19 cellular contexts compared by ENCODE assay signal in genomic region chr11:115884800-115885445, GRCh38.
A peak's percentile ranks its signal among the peaks of the same experiment; 100 is the strongest.
DNase-seq lines count a peak whose midpoint lies in the region; ATAC-seq and TF ChIP-seq lines count a peak whose summit lies in the region.
"Had no signal": no experiment of that assay in that cellular context is flagged by ENCODE, and none has a peak within 500 bp of the region (broad histone marks: within the 10 kb centered on the region; RNA-seq: fewer than 3 reads in every experiment).

No MANE protein-coding gene starts in this region.

- BruUV-seq in PC-9 (replicated peaks; lab: Mats Ljungman, UMichigan) = no TSS peak

- H3K27me3 Mint-ChIP-seq in endodermal cell (ENCODE audit: insufficient read depth) = peaks cover 4% of the 10 kb centered on the region
- H3K27me3 Mint-ChIP-seq in neural crest cell (ENCODE audit: low read depth) = no peaks in the 10 kb centered on the region

- peak overlapping the region; percentile 9 for H3K27ac Mint-ChIP-seq in endodermal cell
- H3K27ac Mint-ChIP-seq in neural crest cell (ENCODE audit: unreplicated experiment) = peak overlapping the region; percentile 91
- H3K27ac Mint-ChIP-seq: CD8-positive, alpha-beta memory T cell had no signal

- H3K36me3 Mint-ChIP-seq in endodermal cell (ENCODE audit: low read depth) = peaks cover 3% of the 10 kb centered on the region
- H3K36me3 Mint-ChIP-seq in neural crest cell (ENCODE audit: low read depth) = peaks cover 8% of the 10 kb centered on the region

- peaks cover 22% of the 10 kb centered on the region for H3K9me3 ChIP-seq in left ventricle myocardium inferior (replicated peaks)
- H3K9me3 ChIP-seq in endodermal cell (ENCODE audit: control insufficient read depth, low read length) = peaks cover 8% of the 10 kb centered on the region
- no peaks in the 10 kb centered on the region for H3K9me3 ChIP-seq in PC-9 (ENCODE audit: insufficient read depth, low read depth)

- H3K4me3 Mint-ChIP-seq in endodermal cell (no peak overlapping the region), neural crest cell (peak overlapping the region; percentile 18)
- H3K4me3 Mint-ChIP-seq: CD8-positive, alpha-beta memory T cell had no signal

- no peak overlapping the region for H3K4me2 ChIP-seq in PC-9
- H3K4me2 ChIP-seq: KMS-11 had no signal

- intact Hi-C loops in left ventricle myocardium inferior (cut with micrococcal nuclease) (no loop called here), Right ventricle myocardium inferior (cut with DNase I) (no loop called here), PC-9 (cut with micrococcal nuclease; ENCODE audit: unreplicated experiment) (no loop called here)

- POLR2A ChIA-PET in PC-9 (lab: Charles Lee; ENCODE audit: unreplicated experiment) = no interaction called here

- H3K9ac ChIP-seq in endodermal cell (ENCODE audit: extremely low read depth, low read length, poor library complexity, severe bottlenecking) = no peak overlapping the region
- H3K9ac ChIP-seq: KMS-11 had no signal

- H3K4me1 Mint-ChIP-seq in endodermal cell (peaks cover 24% of the 10 kb centered on the region), neural crest cell (peaks cover 30% of the 10 kb centered on the region)
- H3K4me1 Mint-ChIP-seq: CD8-positive, alpha-beta memory T cell had no signal

- no peak overlapping the region for H3K4me3 ChIP-seq in left ventricle myocardium inferior
- H3K4me3 ChIP-seq in endodermal cell (ENCODE audit: low read length) = no peak overlapping the region
- H3K4me3 ChIP-seq in PC-9 = no peak overlapping the region

- H3K36me3 ChIP-seq in left ventricle myocardium inferior (no peaks in the 10 kb centered on the region), endodermal cell (ENCODE audit: control insufficient read depth, insufficient read depth, low read length) (no peaks in the 10 kb centered on the region), PC-9 (ENCODE audit: low read depth) (no peaks in the 10 kb centered on the region)

- H3K27me3 ChIP-seq in left ventricle myocardium inferior (ENCODE audit: low read depth) (peaks cover 4% of the 10 kb centered on the region), endodermal cell (ENCODE audit: control insufficient read depth, insufficient read depth, low read length, poor library complexity, severe bottlenecking) (no peaks in the 10 kb centered on the region), PC-9 (ENCODE audit: insufficient read depth, low read depth) (peaks cover 19% of the 10 kb centered on the region; the same call in 1 of the 2 replicates)

- H2AFZ ChIP-seq in PC-9 = no peak overlapping the region

- H3K27ac ChIP-seq in left ventricle myocardium inferior (replicated peaks) (peak overlapping the region; percentile 37), endodermal cell (ENCODE audit: low read depth, low read length) (peak overlapping the region; percentile 50), PC-9 (no peak overlapping the region)
- H3K27ac ChIP-seq: C4-2B, KMS-11 had no signal

- WGBS in endodermal cell (ENCODE audit: insufficient coverage in 1 of 2, insufficient read length in 1 of 2), 2 experiments = 88 to 94% methylated on average over 4 of the region's 4 CpGs

- H3K4me1 ChIP-seq in left ventricle myocardium inferior (peaks cover 24% of the 10 kb centered on the region), endodermal cell (ENCODE audit: control insufficient read depth, insufficient read depth, low read length) (peaks cover 9% of the 10 kb centered on the region), PC-9 (replicated peaks; ENCODE audit: insufficient read depth) (no peaks in the 10 kb centered on the region)

- no peaks in the 10 kb centered on the region for H4K20me1 ChIP-seq in PC-9 (ENCODE audit: insufficient read depth)

- CTCF ChIA-PET in PC-9 (lab: Charles Lee) = no interaction called here

- no peak for ATAC-seq in Right ventricle myocardium inferior
- ATAC-seq in HG02610 (IDR thresholded peaks at IDR 0.05; ENCODE audit: unreplicated experiment) = no peak
- ATAC-seq in stimulated activated naive CD8-positive, alpha-beta T cell treated with anti-CD3 and anti-CD28 coated beads, Interleukin-15, Interleukin-2, amounts not matched to agents 100 U/mL and 50 U/mL, for 24 hours = no peak
- ATAC-seq: HCT116 had no signal

- H3K9me3 Mint-ChIP-seq in endodermal cell (peaks cover 22% of the 10 kb centered on the region), neural crest cell (peaks cover 6% of the 10 kb centered on the region)

- DNase-seq in left ventricle myocardium inferior (no peak), Right ventricle myocardium inferior (ENCODE audit: missing footprints) (no peak), endodermal cell (no peak), neural crest cell (ENCODE audit: low read depth, low spot score) (no peak), PC-9 (no peak), NCI-H1417 treated with DMSO at 0.1 percent for 48 hours (lab: John Stamatoyannopoulos, UW) (no peak)
- DNase-seq in stimulated activated naive CD8-positive, alpha-beta T cell treated with anti-CD3 and anti-CD28 coated beads, Interleukin-15, Interleukin-2, amounts not matched to agents 100 U/mL and 50 U/mL, for 24 hours = no peak
- DNase-seq: AML-193; CD8-positive, alpha-beta memory T cell; GDM1; IMR-90; NCI-H1092 treated with DMSO at 0.1 percent for 48 hours; NCI-H524 treated with DMSO at 0.1 percent for 48 hours; OCI-M1; Right ventricle myocardium superior had no signal

- H3K79me2 ChIP-seq in PC-9 (ENCODE audit: low read depth) = no peaks in the 10 kb centered on the region

- no peaks in the 10 kb centered on the region for H3F3A ChIP-seq in PC-9 (ENCODE audit: insufficient read depth, low read depth)

- TF ChIP-seq CTCF in left ventricle myocardium inferior (IDR thresholded peaks at IDR 0.05; ENCODE audit: borderline replicate concordance) = no peak
- no peak for TF ChIP-seq CTCF in endodermal cell (conservative IDR thresholded peaks at IDR 0.05)
- no peak for TF ChIP-seq CTCF in neural crest cell (conservative IDR thresholded peaks at IDR 0.05)
- TF ChIP-seq CTCF in PC-9 (conservative IDR thresholded peaks at IDR 0.05) = no peak

- H3K9me2 ChIP-seq in PC-9 (ENCODE audit: insufficient read depth) = no peaks in the 10 kb centered on the region
